ENCODE assay signal across 23 cellular contexts in genomic region chr3:98797905-98798304, GRCh38. TPM values are rescaled to one million over a fixed set of nuclear protein-coding genes. Genes with fewer than 3 reads are reported as not detected.
"Had no signal": no experiment of that assay in that cellular context is flagged by ENCODE, and none has a peak within 500 bp of the region (broad histone marks: within the 10 kb centered on the region; RNA-seq: fewer than 3 reads in every experiment).

No MANE protein-coding gene starts in this region.

- H3K4me2 ChIP-seq: hepatocyte had no signal

- H2AFZ ChIP-seq: hepatocyte had no signal

- ATAC-seq: activated naive CD8-positive, alpha-beta T cell treated with anti-CD3 and anti-CD28 coated beads, Interleukin-2, amount 50 U/mL, for 24 hours; left colon; lower lobe of right lung; natural killer cell treated with Interleukin-12 subunit alpha and Interleukin-12 subunit beta and Interleukin-15 and Interleukin-18, amount 100 ng/mL, for 72 hours; pancreas; sciatic nerve; stimulated activated effector memory CD8-positive, alpha-beta T cell treated with anti-CD3 and anti-CD28 coated beads, Interleukin-12 subunit alpha, Interleukin-12 subunit beta, amount 100 ng/mL, for 72 hours had no signal

- H3K4me1 ChIP-seq: lower lobe of right lung, pancreas, stomach had no signal

- H3K4me3 ChIP-seq: esophagus squamous epithelium, hepatocyte, lower lobe of right lung, pancreas, stomach had no signal

- H3K27me3 ChIP-seq: esophagus squamous epithelium, hepatocyte, neutrophil, pancreas, stomach had no signal

- DNase-seq: activated CD4-positive, alpha-beta T cell treated with anti-CD3 and anti-CD28 coated beads for 1 hour; activated CD8-positive, alpha-beta memory T cell treated with anti-CD3 and anti-CD28 coated beads for 24 hours; activated CD8-positive, alpha-beta memory T cell treated with anti-CD3 and anti-CD28 coated beads, Interleukin-2, amount 50 U/mL, for 48 hours; activated effector memory CD4-positive, alpha-beta T cell treated with Interleukin-2 at 50 U/mL for 16 hours; activated naive CD4-positive, alpha-beta T cell treated with anti-CD3 and anti-CD28 coated beads, Interleukin-2, amount 10 ng/mL, durations not matched to agents 7 days and 5 days; activated naive CD8-positive, alpha-beta T cell treated with anti-CD3 and anti-CD28 coated beads, Interleukin-2, amount 50 U/mL, for 24 hours; activated T-cell treated with anti-CD3 and anti-CD28 coated beads, Interleukin-2, amount 50 U/mL, for 48 hours; anterior cingulate cortex; cerebellar nuclear complex; effector CD8-positive, alpha-beta T cell; esophagus squamous epithelium; left colon; lower lobe of right lung; pancreas; stimulated activated CD4-positive, alpha-beta T cell treated with anti-CD3 and anti-CD28 coated beads, Interleukin-4, amount 100 ng/mL, for 24 hours; stomach; T-helper 2 cell; WERI-Rb-1 had no signal

- H3K9me3 ChIP-seq: esophagus squamous epithelium, lower lobe of right lung, neutrophil, pancreas, stomach had no signal

- H3K27ac ChIP-seq: esophagus squamous epithelium, hepatocyte, lower lobe of right lung, neutrophil, pancreas, stomach, WERI-Rb-1 had no signal

- H3K36me3 ChIP-seq: pancreas had no signal

- H3K79me2 ChIP-seq: hepatocyte had no signal

RNA-seq across cellular contexts. Expression of gene ST3GAL6, which starts 34.8 kb away (rescaled TPM):
- total RNA-seq: natural killer cell treated with Interleukin-12 subunit alpha and Interleukin-12 subunit beta and Interleukin-15 and Interleukin-18, amount 100 ng/mL, for 72 hours had no signal
